In genomic region chr1:113978863-113979702, GRCh38 we compare ENCODE assay signal across 8 cellular contexts. TPM values are rescaled to one million over a fixed set of nuclear protein-coding genes. Genes with fewer than 3 reads are reported as not detected.
DNase-seq lines count a peak whose midpoint lies in the region; ATAC-seq and TF ChIP-seq lines count a peak whose summit lies in the region.

A gene with protein sequence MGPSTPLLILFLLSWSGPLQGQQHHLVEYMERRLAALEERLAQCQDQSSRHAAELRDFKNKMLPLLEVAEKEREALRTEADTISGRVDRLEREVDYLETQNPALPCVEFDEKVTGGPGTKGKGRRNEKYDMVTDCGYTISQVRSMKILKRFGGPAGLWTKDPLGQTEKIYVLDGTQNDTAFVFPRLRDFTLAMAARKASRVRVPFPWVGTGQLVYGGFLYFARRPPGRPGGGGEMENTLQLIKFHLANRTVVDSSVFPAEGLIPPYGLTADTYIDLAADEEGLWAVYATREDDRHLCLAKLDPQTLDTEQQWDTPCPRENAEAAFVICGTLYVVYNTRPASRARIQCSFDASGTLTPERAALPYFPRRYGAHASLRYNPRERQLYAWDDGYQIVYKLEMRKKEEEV (plus strand): TSS chr1:113979474. CDS start chr1:113979517, 43 bp downstream.

- no peak within 1 kb of the TSS for H3K4me3 Mint-ChIP-seq in naive B cell

- H3K27me3 Mint-ChIP-seq in naive B cell = no peaks in the 10 kb centered on the region

- peak within 1 kb of the TSS in 3 of 6 donors; percentile 27 to 49 (median 32) for H3K27ac Mint-ChIP-seq in naive B cell

- no peaks in the 10 kb centered on the region for H3K9me3 Mint-ChIP-seq in naive B cell

- TF ChIP-seq CTCF in subcutaneous adipose tissue (IDR thresholded peaks at IDR 0.05; ENCODE audit: low read depth) = no peak

- peak; percentile 94 for DNase-seq in DMS53 (lab: John Stamatoyannopoulos, UW)
- peak; percentile 69 for DNase-seq in HPDE6-E6E7 (ENCODE audit: extremely low spot score)
- DNase-seq in NCI-H82 (lab: John Stamatoyannopoulos, UW) = peak; percentile 93
- peak; percentile 25 for DNase-seq in activated T-cell treated with anti-CD3 and anti-CD28 coated beads for 4 hours
- DNase-seq in fibroblast of peridontal ligament (ENCODE audit: extremely low read depth) = peak; percentile 97
- DNase-seq in naive B cell = peak; percentile 27

- peaks cover 8 to 20% (median 13%) of the 10 kb centered on the region in 3 donors for H3K4me1 Mint-ChIP-seq in naive B cell

- ATAC-seq in naive B cell (ENCODE audit: low read depth in 2 of 2) (no peak), HG03432 (IDR thresholded peaks at IDR 0.05; ENCODE audit: unreplicated experiment) (no peak)

- H3K36me3 Mint-ChIP-seq in naive B cell = peaks cover 0 to 7% of the 10 kb centered on the region in 2 donors

RNA-seq across cellular contexts. Expression of the gene that starts here (rescaled TPM):
- polyA plus RNA-seq in naive B cell (ENCODE audit: low read depth in 6 of 6) = not detected
- total RNA-seq in subcutaneous adipose tissue = 10 to 100 TPM; 39.5 to 99.5 (median 45.2) TPM

Comparison
In these comparisons a context has a peak if more than half of its experiments do, and no peak if none do; other contexts are left out.
1. Peak in DNase-seq in naive B cell; RNA of the gene not detected or under 1 TPM.
2. DNase-seq: peak in every context shown above with its lines; median percentile 97 in fibroblast of peridontal ligament; 94 in DMS53; 93 in NCI-H82; 69 in HPDE6-E6E7; 27 in naive B cell; 25 in activated T-cell treated with anti-CD3 and anti-CD28 coated beads for 4 hours.